1 cellular context compared by ENCODE assay signal in the genomic region with DNA sequence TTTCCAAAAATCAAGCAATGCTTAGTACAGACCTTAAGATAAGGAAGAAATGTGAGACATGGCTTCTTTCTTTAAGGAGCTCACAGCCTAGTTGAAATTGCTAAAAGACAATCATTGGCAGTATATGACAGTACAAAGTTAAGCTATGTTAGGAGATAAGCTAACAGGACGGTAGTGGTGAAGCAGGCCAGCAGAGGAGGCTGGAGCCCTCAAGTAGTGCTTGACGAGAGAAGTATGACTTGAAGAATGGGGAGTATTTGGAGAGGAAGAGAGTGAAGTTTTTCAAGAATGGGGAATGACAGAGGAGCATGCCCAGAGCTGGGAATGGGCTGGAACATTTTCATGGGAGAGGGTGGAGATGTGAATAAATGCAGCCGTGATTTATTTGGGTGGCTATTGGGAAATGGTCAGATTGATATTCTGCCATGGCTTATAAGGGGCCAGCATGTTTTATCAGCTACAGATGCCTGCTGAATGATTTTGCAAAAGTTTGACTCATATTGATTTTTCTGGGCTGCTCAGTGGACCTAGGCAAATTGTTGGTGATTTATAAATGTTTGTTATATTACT.
TF ChIP-seq lines count a peak whose summit lies in the region.

No MANE protein-coding gene starts in this region.

TF ChIP-seq in SK-N-SH, 30 proteins besides CTCF, POLR2A, EP300 and RAD21 (continued from another document):
- TF ChIP-seq, protein P1, sequence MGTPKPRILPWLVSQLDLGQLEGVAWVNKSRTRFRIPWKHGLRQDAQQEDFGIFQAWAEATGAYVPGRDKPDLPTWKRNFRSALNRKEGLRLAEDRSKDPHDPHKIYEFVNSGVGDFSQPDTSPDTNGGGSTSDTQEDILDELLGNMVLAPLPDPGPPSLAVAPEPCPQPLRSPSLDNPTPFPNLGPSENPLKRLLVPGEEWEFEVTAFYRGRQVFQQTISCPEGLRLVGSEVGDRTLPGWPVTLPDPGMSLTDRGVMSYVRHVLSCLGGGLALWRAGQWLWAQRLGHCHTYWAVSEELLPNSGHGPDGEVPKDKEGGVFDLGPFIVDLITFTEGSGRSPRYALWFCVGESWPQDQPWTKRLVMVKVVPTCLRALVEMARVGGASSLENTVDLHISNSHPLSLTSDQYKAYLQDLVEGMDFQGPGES (IDR thresholded peaks at IDR 0.05; ENCODE audit: low read depth, low read length) = no peak
- TF ChIP-seq POLR2AphosphoS5 (IDR thresholded peaks at IDR 0.05; ENCODE audit: low read depth, low read length) (no peak), SMC3 (IDR thresholded peaks at IDR 0.05; ENCODE audit: low read depth, low read length) (no peak), CHD2 (IDR thresholded peaks at IDR 0.05; ENCODE audit: low read length, partially characterized antibody) (no peak), JUND (IDR thresholded peaks at IDR 0.05) (no peak), TAF1 (IDR thresholded peaks at IDR 0.05; ENCODE audit: borderline replicate concordance, low read depth, low read length) (no peak), FOSL2 (IDR thresholded peaks at IDR 0.05; ENCODE audit: borderline replicate concordance, low read depth) (no peak), RCOR1 (IDR thresholded peaks at IDR 0.05; ENCODE audit: low read length) (no peak)
- TF ChIP-seq, protein P2, sequence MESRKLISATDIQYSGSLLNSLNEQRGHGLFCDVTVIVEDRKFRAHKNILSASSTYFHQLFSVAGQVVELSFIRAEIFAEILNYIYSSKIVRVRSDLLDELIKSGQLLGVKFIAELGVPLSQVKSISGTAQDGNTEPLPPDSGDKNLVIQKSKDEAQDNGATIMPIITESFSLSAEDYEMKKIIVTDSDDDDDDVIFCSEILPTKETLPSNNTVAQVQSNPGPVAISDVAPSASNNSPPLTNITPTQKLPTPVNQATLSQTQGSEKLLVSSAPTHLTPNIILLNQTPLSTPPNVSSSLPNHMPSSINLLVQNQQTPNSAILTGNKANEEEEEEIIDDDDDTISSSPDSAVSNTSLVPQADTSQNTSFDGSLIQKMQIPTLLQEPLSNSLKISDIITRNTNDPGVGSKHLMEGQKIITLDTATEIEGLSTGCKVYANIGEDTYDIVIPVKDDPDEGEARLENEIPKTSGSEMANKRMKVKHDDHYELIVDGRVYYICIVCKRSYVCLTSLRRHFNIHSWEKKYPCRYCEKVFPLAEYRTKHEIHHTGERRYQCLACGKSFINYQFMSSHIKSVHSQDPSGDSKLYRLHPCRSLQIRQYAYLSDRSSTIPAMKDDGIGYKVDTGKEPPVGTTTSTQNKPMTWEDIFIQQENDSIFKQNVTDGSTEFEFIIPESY (IDR thresholded peaks at IDR 0.05; ENCODE audit: borderline replicate concordance, low read depth) = no peak
TF ChIP-seq in SK-N-SH: peak in this region for 0.
